ENCODE assay signal across 1 cellular context in the genomic region with DNA sequence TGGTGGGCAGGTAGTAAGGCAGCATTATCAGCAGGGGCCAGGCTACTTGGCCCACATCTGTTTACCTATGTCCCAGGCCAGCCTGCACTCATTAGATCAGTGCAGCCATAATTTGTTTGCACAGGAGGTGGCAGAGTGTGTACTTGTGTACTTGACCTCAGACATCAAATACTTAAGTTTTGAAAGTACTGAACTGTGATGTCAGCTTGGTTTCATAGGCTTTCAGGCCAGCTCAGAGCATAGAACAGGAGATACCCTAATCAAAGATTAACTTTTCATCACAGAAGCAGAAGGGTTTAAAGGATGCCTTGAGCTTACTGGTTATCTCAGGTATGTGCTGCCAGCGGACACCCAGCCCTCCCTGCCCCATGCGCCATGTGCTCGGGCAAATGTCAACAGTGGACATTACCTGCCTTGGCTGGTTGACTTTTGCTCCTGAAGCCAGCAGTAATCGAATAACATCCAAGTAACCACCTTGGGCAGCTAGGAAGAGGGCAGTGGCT.
TF ChIP-seq lines count a peak whose summit lies in the region.

No MANE protein-coding gene starts in this region.

TF ChIP-seq in IMR-90, 13 proteins besides CTCF, POLR2A, EP300 and RAD21:
- TF ChIP-seq MXI1 (IDR thresholded peaks at IDR 0.05; ENCODE audit: borderline replicate concordance, low read depth, low read length): no peak
- no peak for TF ChIP-seq MAZ (IDR thresholded peaks at IDR 0.05; ENCODE audit: borderline replicate concordance, low read depth, low read length)
- TF ChIP-seq, protein P1, sequence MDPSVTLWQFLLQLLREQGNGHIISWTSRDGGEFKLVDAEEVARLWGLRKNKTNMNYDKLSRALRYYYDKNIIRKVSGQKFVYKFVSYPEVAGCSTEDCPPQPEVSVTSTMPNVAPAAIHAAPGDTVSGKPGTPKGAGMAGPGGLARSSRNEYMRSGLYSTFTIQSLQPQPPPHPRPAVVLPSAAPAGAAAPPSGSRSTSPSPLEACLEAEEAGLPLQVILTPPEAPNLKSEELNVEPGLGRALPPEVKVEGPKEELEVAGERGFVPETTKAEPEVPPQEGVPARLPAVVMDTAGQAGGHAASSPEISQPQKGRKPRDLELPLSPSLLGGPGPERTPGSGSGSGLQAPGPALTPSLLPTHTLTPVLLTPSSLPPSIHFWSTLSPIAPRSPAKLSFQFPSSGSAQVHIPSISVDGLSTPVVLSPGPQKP (IDR thresholded peaks at IDR 0.05; ENCODE audit: borderline replicate concordance, low read depth, low read length): no peak
- TF ChIP-seq CHD1 (IDR thresholded peaks at IDR 0.05; ENCODE audit: low read depth, low read length): no peak
- no peak for TF ChIP-seq CEBPB (IDR thresholded peaks at IDR 0.05; ENCODE audit: low read depth, low read length)
- TF ChIP-seq RFX5 (IDR thresholded peaks at IDR 0.05; ENCODE audit: low read depth, low read length): no peak
- TF ChIP-seq BHLHE40 (IDR thresholded peaks at IDR 0.05; ENCODE audit: low read depth, low read length): no peak
